26 cellular contexts compared by ENCODE assay signal in genomic region chr6:102485480-102485879, GRCh38.
"Had no signal": no experiment of that assay in that cellular context is flagged by ENCODE, and none has a peak within 500 bp of the region (broad histone marks: within the 10 kb centered on the region; RNA-seq: fewer than 3 reads in every experiment).

No MANE protein-coding gene starts in this region.

- H3K4me1 Mint-ChIP-seq: activated CD4-positive, alpha-beta T cell treated with anti-CD3 and anti-CD28 coated beads, Interleukin-2, amount 10 ng/mL, durations not matched to agents 24 days and 14 days; activated naive CD4-positive, alpha-beta T cell treated with anti-CD3 and anti-CD28 coated beads, Interleukin-2, amount 50 U/mL, for 24 hours; activated naive CD8-positive, alpha-beta T cell treated with anti-CD3 and anti-CD28 coated beads, Interleukin-2, amount 10 ng/mL, durations not matched to agents 7 days and 5 days; central memory CD8-positive, alpha-beta T cell had no signal

- H3K4me3 Mint-ChIP-seq: activated CD4-positive, alpha-beta T cell treated with anti-CD3 and anti-CD28 coated beads, Interleukin-2, amount 10 ng/mL, durations not matched to agents 24 days and 14 days; activated CD8-positive, alpha-beta T cell treated with anti-CD3 and anti-CD28 coated beads for 36 hours; activated naive CD4-positive, alpha-beta T cell treated with anti-CD3 and anti-CD28 coated beads, Interleukin-2, amount 50 U/mL, for 24 hours; activated naive CD8-positive, alpha-beta T cell treated with anti-CD3 and anti-CD28 coated beads, Interleukin-2, amount 10 ng/mL, durations not matched to agents 7 days and 5 days; central memory CD8-positive, alpha-beta T cell; T-helper 1 cell treated with Interleukin-12 subunit alpha and Interleukin-12 subunit beta and Interleukin-4 antibody, amounts not matched to agents 30 μg/mL and 1 μg/mL, for 36 hours; T-helper 2 cell treated with Interferon-gamma antibody and Interleukin-4, amounts not matched to agents 5 μg/mL and 100 μg/mL, for 36 hours had no signal

- H3K27ac Mint-ChIP-seq: activated CD4-positive, alpha-beta T cell treated with anti-CD3 and anti-CD28 coated beads, Interleukin-2, amount 10 ng/mL, durations not matched to agents 24 days and 14 days; activated CD8-positive, alpha-beta T cell treated with anti-CD3 and anti-CD28 coated beads for 36 hours; activated naive CD4-positive, alpha-beta T cell treated with anti-CD3 and anti-CD28 coated beads, Interleukin-2, amount 50 U/mL, for 24 hours; activated naive CD8-positive, alpha-beta T cell treated with anti-CD3 and anti-CD28 coated beads, Interleukin-2, amount 10 ng/mL, durations not matched to agents 7 days and 5 days; activated T-helper 2 cell treated with anti-CD3 and anti-CD28 coated beads, Interferon-gamma antibody, Interleukin-2, Interleukin-4, amounts not matched to agents 10 μg/mL and 5 μg/mL and 100 μg/mL, durations not matched to agents 14 hours and 24 hours and 36 hours; T-helper 1 cell treated with Interleukin-12 subunit alpha and Interleukin-12 subunit beta and Interleukin-4 antibody, amounts not matched to agents 30 μg/mL and 1 μg/mL, for 36 hours; T-helper 2 cell treated with Interferon-gamma antibody and Interleukin-4, amounts not matched to agents 5 μg/mL and 100 μg/mL, for 36 hours had no signal

- H3K36me3 Mint-ChIP-seq: activated naive CD4-positive, alpha-beta T cell treated with anti-CD3 and anti-CD28 coated beads, Interleukin-2, amount 50 U/mL, for 24 hours; activated naive CD8-positive, alpha-beta T cell treated with anti-CD3 and anti-CD28 coated beads, Interleukin-2, amount 10 ng/mL, durations not matched to agents 7 days and 5 days had no signal

- DNase-seq: activated CD4-positive, alpha-beta T cell treated with anti-CD3 and anti-CD28 coated beads, Interleukin-2, amount 10 ng/mL, durations not matched to agents 24 days and 14 days; activated CD4-positive, alpha-beta T cell treated with anti-CD3 and anti-CD28 coated beads, Interleukin-2, amount 50 U/mL, for 4 hours; activated CD8-positive, alpha-beta T cell treated with anti-CD3 and anti-CD28 coated beads for 36 hours; activated gamma-delta T cell; activated naive CD4-positive, alpha-beta T cell treated with Interleukin-2 at 50 U/mL for 16 hours; activated naive CD8-positive, alpha-beta T cell treated with anti-CD3 and anti-CD28 coated beads, Interleukin-2, amount 10 ng/mL, durations not matched to agents 7 days and 5 days; activated T-cell treated with anti-CD3 and anti-CD28 coated beads, Interleukin-2, amount 50 U/mL, for 1 hour; amygdala; MM.1S; MV-4-11; NCI-H1092; NCI-H1436 treated with DMSO at 0.1 percent for 48 hours; NCI-H187 treated with DMSO at 0.1 percent for 48 hours; NCI-H2081; NCI-H2171 treated with DMSO at 0.1 percent for 48 hours; NCI-H2227 treated with DMSO at 0.1 percent for 48 hours; NCI-H524 treated with DMSO at 0.1 percent for 48 hours; NK-92 treated with Interleukin-12 subunit alpha and Interleukin-12 subunit beta, amount 100 ng/mL, for 24 hours; PC-9; SIG-M5 had no signal

- H3K9me3 Mint-ChIP-seq: activated CD4-positive, alpha-beta T cell treated with anti-CD3 and anti-CD28 coated beads, Interleukin-2, amount 10 ng/mL, durations not matched to agents 24 days and 14 days; activated CD8-positive, alpha-beta T cell treated with anti-CD3 and anti-CD28 coated beads for 36 hours; activated naive CD4-positive, alpha-beta T cell treated with anti-CD3 and anti-CD28 coated beads, Interleukin-2, amount 50 U/mL, for 24 hours; central memory CD8-positive, alpha-beta T cell had no signal

- ATAC-seq: activated CD8-positive, alpha-beta T cell treated with anti-CD3 and anti-CD28 coated beads for 36 hours; Right ventricle myocardium inferior had no signal

- H3K27me3 Mint-ChIP-seq: activated CD4-positive, alpha-beta T cell treated with anti-CD3 and anti-CD28 coated beads, Interleukin-2, amount 10 ng/mL, durations not matched to agents 24 days and 14 days; activated CD8-positive, alpha-beta T cell treated with anti-CD3 and anti-CD28 coated beads for 36 hours; activated naive CD4-positive, alpha-beta T cell treated with anti-CD3 and anti-CD28 coated beads, Interleukin-2, amount 50 U/mL, for 24 hours; activated naive CD8-positive, alpha-beta T cell treated with anti-CD3 and anti-CD28 coated beads, Interleukin-2, amount 10 ng/mL, durations not matched to agents 7 days and 5 days; central memory CD8-positive, alpha-beta T cell had no signal
